ENCODE assay signal across 16 cellular contexts in genomic region chr2:64905338-64906024, GRCh38.
A peak's percentile ranks its signal among the peaks of the same experiment; 100 is the strongest.
DNase-seq lines count a peak whose midpoint lies in the region; ATAC-seq and TF ChIP-seq lines count a peak whose summit lies in the region.
"Had no signal": no experiment of that assay in that cellular context is flagged by ENCODE, and none has a peak within 500 bp of the region (broad histone marks: within the 10 kb centered on the region; RNA-seq: fewer than 3 reads in every experiment).

No MANE protein-coding gene starts in this region.

- no peaks in the 10 kb centered on the region for H3K9me3 ChIP-seq in breast epithelium
- H3K9me3 ChIP-seq in right lobe of liver = no peaks in the 10 kb centered on the region
- H3K9me3 ChIP-seq in vagina = no peaks in the 10 kb centered on the region
- H3K9me3 ChIP-seq: thoracic aorta had no signal

- DNase-seq in MCF 10A (ENCODE audit: unreplicated experiment) (peak; percentile 58), breast epithelium (ENCODE audit: low spot score in 2 of 2) (no peak), RPMI8226 (peak; percentile 64), right lobe of liver (peak; percentile 59 to 78 (median 75)), vagina (ENCODE audit: extremely low spot score in 2 of 2) (no peak), GF-D8 (lab: John Stamatoyannopoulos, UW) (no peak), midbrain (lab: John Stamatoyannopoulos, UW) (no peak), NCI-H748 (lab: John Stamatoyannopoulos, UW; ENCODE audit: unreplicated experiment) (no peak)
- DNase-seq: activated CD8-positive, alpha-beta memory T cell treated with anti-CD3 and anti-CD28 coated beads, Interleukin-2, amount 10 ng/mL, durations not matched to agents 7 days and 5 days; GOT3; heart left ventricle; left ventricle myocardium inferior; NCI-H345 had no signal

- H3K4me1 Mint-ChIP-seq in MCF 10A (ENCODE audit: insufficient read depth, unreplicated experiment) = peaks cover 11% of the 10 kb centered on the region
- H3K4me1 Mint-ChIP-seq: activated naive CD4-positive, alpha-beta T cell treated with anti-CD3 and anti-CD28 coated beads, Interleukin-2, amount 50 U/mL, for 24 hours had no signal

- POLR2A ChIA-PET in MCF 10A (lab: Yijun Ruan, JAX) = interaction anchor here (0.5 to 2.1 kb wide), 7 partner anchors 12 to 381 kb away, joined by 3 to 12 read pairs (median 3); partner anchors contain the start of genes ACTR2, AFTPH, CEP68 and RAB1A

- H3K36me3 ChIP-seq in breast epithelium (no peaks in the 10 kb centered on the region), right lobe of liver (no peaks in the 10 kb centered on the region), vagina (no peaks in the 10 kb centered on the region)
- H3K36me3 ChIP-seq: heart left ventricle, left ventricle myocardium inferior, thoracic aorta had no signal

- H3K36me3 Mint-ChIP-seq in MCF 10A (ENCODE audit: insufficient read depth, unreplicated experiment) = no peaks in the 10 kb centered on the region
- H3K36me3 Mint-ChIP-seq: activated CD8-positive, alpha-beta memory T cell treated with anti-CD3 and anti-CD28 coated beads, Interleukin-2, amount 10 ng/mL, durations not matched to agents 7 days and 5 days; activated naive CD4-positive, alpha-beta T cell treated with anti-CD3 and anti-CD28 coated beads, Interleukin-2, amount 50 U/mL, for 24 hours had no signal

- H3K4me1 ChIP-seq in breast epithelium (peaks cover 0 to 10% of the 10 kb centered on the region in 2 donors), right lobe of liver (peaks cover 0 to 29% (median 7%) of the 10 kb centered on the region in 4 donors), vagina (peaks cover 19% of the 10 kb centered on the region)
- H3K4me1 ChIP-seq: A549, left ventricle myocardium inferior had no signal

- CTCF ChIA-PET in MCF 10A (lab: Yijun Ruan, JAX) = interaction anchor here (0.6 to 1.7 kb wide), 8 partner anchors 9 to 1715 kb away, joined by 3 to 5 read pairs (median 4); no protein-coding TSS in a partner anchor

- no peak overlapping the region for H3K4me3 Mint-ChIP-seq in MCF 10A (ENCODE audit: unreplicated experiment)
- H3K4me3 Mint-ChIP-seq: activated CD8-positive, alpha-beta memory T cell treated with anti-CD3 and anti-CD28 coated beads, Interleukin-2, amount 10 ng/mL, durations not matched to agents 7 days and 5 days; activated naive CD4-positive, alpha-beta T cell treated with anti-CD3 and anti-CD28 coated beads, Interleukin-2, amount 50 U/mL, for 24 hours had no signal

- H3K27ac Mint-ChIP-seq in MCF 10A (ENCODE audit: low read depth, unreplicated experiment) = no peak overlapping the region
- H3K27ac Mint-ChIP-seq: activated CD8-positive, alpha-beta memory T cell treated with anti-CD3 and anti-CD28 coated beads, Interleukin-2, amount 10 ng/mL, durations not matched to agents 7 days and 5 days; activated naive CD4-positive, alpha-beta T cell treated with anti-CD3 and anti-CD28 coated beads, Interleukin-2, amount 50 U/mL, for 24 hours had no signal

- TF ChIP-seq CTCF in MCF 10A (IDR thresholded peaks at IDR 0.05; ENCODE audit: unreplicated experiment) = no peak
- TF ChIP-seq CTCF in breast epithelium (IDR thresholded peaks at IDR 0.05) = no peak
- TF ChIP-seq CTCF in right lobe of liver (IDR thresholded peaks at IDR 0.05) = no peak
- no peak for TF ChIP-seq CTCF in vagina (IDR thresholded peaks at IDR 0.05)

- intact Hi-C loops in MCF 10A (cut with micrococcal nuclease) (no loop called here), breast epithelium (cut with DNase I; ENCODE audit: low total_unique reads) (no loop called here), right lobe of liver (cut with DNase I) (no loop called here), vagina (cut with DNase I) (no loop called here)

- H3K4me3 ChIP-seq in breast epithelium (no peak overlapping the region), right lobe of liver (no peak overlapping the region), vagina (no peak overlapping the region)
- H3K4me3 ChIP-seq: A549, heart left ventricle, left ventricle myocardium inferior, thoracic aorta had no signal

- no peaks in the 10 kb centered on the region for H3K27me3 ChIP-seq in breast epithelium
- H3K27me3 ChIP-seq in right lobe of liver = no peaks in the 10 kb centered on the region
- no peaks in the 10 kb centered on the region for H3K27me3 ChIP-seq in vagina
- H3K27me3 ChIP-seq: heart left ventricle had no signal

- ATAC-seq in right lobe of liver = peak; percentile 75 to 84 (median 81)
- ATAC-seq: A549; activated CD8-positive, alpha-beta memory T cell treated with anti-CD3 and anti-CD28 coated beads, Interleukin-2, amount 10 ng/mL, durations not matched to agents 7 days and 5 days had no signal

- no peaks in the 10 kb centered on the region for H3K9me3 Mint-ChIP-seq in MCF 10A (ENCODE audit: unreplicated experiment)
- H3K9me3 Mint-ChIP-seq: activated naive CD4-positive, alpha-beta T cell treated with anti-CD3 and anti-CD28 coated beads, Interleukin-2, amount 50 U/mL, for 24 hours had no signal

- no peak overlapping the region for H3K27ac ChIP-seq in breast epithelium
- no peak overlapping the region for H3K27ac ChIP-seq in right lobe of liver
- H3K27ac ChIP-seq in vagina = peak overlapping the region; percentile 2
- H3K27ac ChIP-seq: A549, left ventricle myocardium inferior, thoracic aorta had no signal

- 67% methylated on average over 6 of the region's 8 CpGs for WGBS in right lobe of liver (ENCODE audit: insufficient coverage, low coverage, low lambda C conversion rate, missing lambda C conversion rate)

- TF ChIP-seq POLR2A in breast epithelium (IDR thresholded peaks at IDR 0.05) = no peak
- TF ChIP-seq POLR2A in right lobe of liver (IDR thresholded peaks at IDR 0.05) = no peak
- no peak for TF ChIP-seq POLR2A in vagina (IDR thresholded peaks at IDR 0.05)

- no TSS peak for BruUV-seq in MCF 10A (replicated peaks; lab: Mats Ljungman, UMichigan)

- no peaks in the 10 kb centered on the region for H3K27me3 Mint-ChIP-seq in MCF 10A (ENCODE audit: insufficient read depth, unreplicated experiment)

Comparison
In these comparisons a context has a peak if more than half of its experiments do, and no peak if none do; other contexts are left out.
1. DNase-seq: peak in MCF 10A (single experiment), RPMI8226 (single experiment) and right lobe of liver (3 of 3); none in breast epithelium (0 of 2), vagina (0 of 2), GF-D8 (single experiment), midbrain (single experiment) and NCI-H748 (single experiment).